In genomic region chr5:52007230-52007858, GRCh38 we compare ENCODE assay signal across 8 cellular contexts.
DNase-seq lines count a peak whose midpoint lies in the region; ATAC-seq and TF ChIP-seq lines count a peak whose summit lies in the region.

No MANE protein-coding gene starts in this region.

- ATAC-seq in HG02623 (IDR thresholded peaks at IDR 0.05; ENCODE audit: unreplicated experiment), result peak; percentile 66
- ATAC-seq in HG02981 (IDR thresholded peaks at IDR 0.05; ENCODE audit: unreplicated experiment), result no peak
- ATAC-seq in HG02938 (IDR thresholded peaks at IDR 0.05; ENCODE audit: unreplicated experiment), result no peak

- no peaks in the 10 kb centered on the region for H3K27me3 ChIP-seq in breast epithelium

- peak in 2 of 3 donors; percentile 41 to 53 for TF ChIP-seq CTCF in breast epithelium (IDR thresholded peaks at IDR 0.05)

- intact Hi-C loops in breast epithelium (cut with DNase I; ENCODE audit: low total_unique reads), result no loop called here

- H3K9me3 ChIP-seq in breast epithelium, result no peaks in the 10 kb centered on the region

- H3K4me3 ChIP-seq in breast epithelium, result no peak overlapping the region

- TF ChIP-seq POLR2A in breast epithelium (IDR thresholded peaks at IDR 0.05), result no peak

- no peak overlapping the region for H3K27ac ChIP-seq in breast epithelium

- H3K4me1 ChIP-seq in breast epithelium, result no peaks in the 10 kb centered on the region

- H3K36me3 ChIP-seq in breast epithelium, result no peaks in the 10 kb centered on the region

- DNase-seq in DMS79 (lab: John Stamatoyannopoulos, UW) (peak; percentile 48), NCI-H226 (peak; percentile 27), breast epithelium (ENCODE audit: low spot score in 2 of 2) (no peak), medulla oblongata (ENCODE audit: extremely low spot score) (peak; percentile 48)
- no peak for DNase-seq in activated naive CD4-positive, alpha-beta T cell treated with Interleukin-2 at 50 U/mL for 16 hours

Comparison
In these comparisons a context has a peak if more than half of its experiments do, and no peak if none do; other contexts are left out.
1. DNase-seq: peak in DMS79 (single experiment), NCI-H226 (single experiment) and medulla oblongata (single experiment); none in breast epithelium (0 of 2) and activated naive CD4-positive, alpha-beta T cell treated with Interleukin-2 at 50 U/mL for 16 hours (single experiment).